ENCODE assay signal across 8 cellular contexts in genomic region chr1:180230416-180230790, GRCh38. TPM values are rescaled to one million over a fixed set of nuclear protein-coding genes. Genes with fewer than 3 reads are reported as not detected.
DNase-seq lines count a peak whose midpoint lies in the region; ATAC-seq, FAIRE-seq and TF ChIP-seq lines count a peak whose summit lies in the region.

No MANE protein-coding gene starts in this region.

- H3K27ac Mint-ChIP-seq in Calu3 (ENCODE audit: unreplicated experiment): no peak overlapping the region

- peak overlapping the region; percentile 46 for H3K4me3 ChIP-seq in bronchial epithelial cell (ENCODE audit: low read depth, low read length)
- H3K4me3 ChIP-seq in neural cell (ENCODE audit: low read length): peak overlapping the region; percentile 70

- H2AFZ ChIP-seq in neural cell (ENCODE audit: low read depth, low read length): no peak overlapping the region

- TF ChIP-seq CTCF in Calu3 (IDR thresholded peaks at IDR 0.05; ENCODE audit: unreplicated experiment) (no peak), bronchial epithelial cell (IDR thresholded peaks at IDR 0.05; ENCODE audit: insufficient read depth, low read length, severe bottlenecking) (no peak), neural cell (IDR thresholded peaks at IDR 0.05; ENCODE audit: poor library complexity, severe bottlenecking) (no peak)

- BruUV-seq in Calu3 (replicated peaks; lab: Mats Ljungman, UMichigan): no TSS peak

- no peaks in the 10 kb centered on the region for H3F3A ChIP-seq in neural cell (ENCODE audit: insufficient read depth, low read length, poor library complexity, severe bottlenecking)

- peak overlapping the region; percentile 65 for H3K4me2 ChIP-seq in neural cell (ENCODE audit: low read length)

- H3K27me3 Mint-ChIP-seq in Calu3 (ENCODE audit: unreplicated experiment): peaks cover 78% of the 10 kb centered on the region

- H3K27me3 ChIP-seq in bronchial epithelial cell (ENCODE audit: control insufficient read depth, insufficient read depth, low read length) (peaks cover 62% of the 10 kb centered on the region), neural cell (ENCODE audit: insufficient read depth, low read depth, low read length) (peaks cover 99% of the 10 kb centered on the region)

- H3K9ac ChIP-seq in neural cell (ENCODE audit: low read length): peak overlapping the region; percentile 13

- TF ChIP-seq EP300 in Ishikawa (IDR thresholded peaks at IDR 0.05; ENCODE audit: borderline replicate concordance) (no peak), neural cell (conservative IDR thresholded peaks at IDR 0.05; ENCODE audit: poor library complexity, severe bottlenecking) (no peak)

- DNase-seq in Calu3: peak; percentile 13
- DNase-seq in bronchial epithelial cell (ENCODE audit: low read depth): no peak
- no peak for DNase-seq in NCI-H510A (lab: John Stamatoyannopoulos, UW)
- no peak for DNase-seq in kidney tubule cell (ENCODE audit: low spot score)
- no peak for DNase-seq in NCI-H2196 treated with DMSO at 0.1 percent for 48 hours (lab: John Stamatoyannopoulos, UW; ENCODE audit: unreplicated experiment)

- H3K36me3 ChIP-seq in bronchial epithelial cell (ENCODE audit: control insufficient read depth, insufficient read depth, low read length): no peaks in the 10 kb centered on the region
- H3K36me3 ChIP-seq in neural cell (ENCODE audit: insufficient read depth, low read length): no peaks in the 10 kb centered on the region

- peaks cover 15% of the 10 kb centered on the region for H3K4me1 Mint-ChIP-seq in Calu3 (ENCODE audit: low read depth, unreplicated experiment)

- no peak for FAIRE-seq in bronchial epithelial cell (lab: Jason Lieb, UNC)

- CTCF ChIA-PET in Calu3 (lab: Charles Lee): interaction anchor here (0.7 to 1.0 kb wide), 2 partner anchors 73 to 131 kb away, joined by 3 to 4 read pairs; no protein-coding TSS in a partner anchor

- ATAC-seq in GM21737 (IDR thresholded peaks at IDR 0.05; ENCODE audit: unreplicated experiment): no peak

- TF ChIP-seq RAD21 in Ishikawa (IDR thresholded peaks at IDR 0.05; ENCODE audit: low read depth): no peak
- TF ChIP-seq RAD21 in neural cell (conservative IDR thresholded peaks at IDR 0.05): no peak

- peak overlapping the region; percentile 79 for H3K4me3 Mint-ChIP-seq in Calu3 (ENCODE audit: low read depth, unreplicated experiment)

- no peaks in the 10 kb centered on the region for H3K79me2 ChIP-seq in neural cell (replicated peaks; ENCODE audit: insufficient read depth, low read length)

- no peaks in the 10 kb centered on the region for H3K9me2 ChIP-seq in neural cell (ENCODE audit: insufficient read depth, low read length)

- H3K27ac ChIP-seq in neural cell (ENCODE audit: low read length): no peak overlapping the region

- H3K36me3 Mint-ChIP-seq in Calu3 (ENCODE audit: insufficient read depth, unreplicated experiment): peaks cover 36% of the 10 kb centered on the region

- H3K9me3 Mint-ChIP-seq in Calu3 (ENCODE audit: low read depth, unreplicated experiment): no peaks in the 10 kb centered on the region

- H3K9me3 ChIP-seq in neural cell (ENCODE audit: low read length): no peaks in the 10 kb centered on the region

- peaks cover 3% of the 10 kb centered on the region for H4K20me1 ChIP-seq in neural cell (ENCODE audit: insufficient read depth)

- intact Hi-C loops in Calu3 (cut with micrococcal nuclease; ENCODE audit: unreplicated experiment): no loop called here

TF ChIP-seq in Ishikawa, 13 proteins besides CTCF, POLR2A, EP300 and RAD21 (continues in another document):
- TF ChIP-seq, protein P1, sequence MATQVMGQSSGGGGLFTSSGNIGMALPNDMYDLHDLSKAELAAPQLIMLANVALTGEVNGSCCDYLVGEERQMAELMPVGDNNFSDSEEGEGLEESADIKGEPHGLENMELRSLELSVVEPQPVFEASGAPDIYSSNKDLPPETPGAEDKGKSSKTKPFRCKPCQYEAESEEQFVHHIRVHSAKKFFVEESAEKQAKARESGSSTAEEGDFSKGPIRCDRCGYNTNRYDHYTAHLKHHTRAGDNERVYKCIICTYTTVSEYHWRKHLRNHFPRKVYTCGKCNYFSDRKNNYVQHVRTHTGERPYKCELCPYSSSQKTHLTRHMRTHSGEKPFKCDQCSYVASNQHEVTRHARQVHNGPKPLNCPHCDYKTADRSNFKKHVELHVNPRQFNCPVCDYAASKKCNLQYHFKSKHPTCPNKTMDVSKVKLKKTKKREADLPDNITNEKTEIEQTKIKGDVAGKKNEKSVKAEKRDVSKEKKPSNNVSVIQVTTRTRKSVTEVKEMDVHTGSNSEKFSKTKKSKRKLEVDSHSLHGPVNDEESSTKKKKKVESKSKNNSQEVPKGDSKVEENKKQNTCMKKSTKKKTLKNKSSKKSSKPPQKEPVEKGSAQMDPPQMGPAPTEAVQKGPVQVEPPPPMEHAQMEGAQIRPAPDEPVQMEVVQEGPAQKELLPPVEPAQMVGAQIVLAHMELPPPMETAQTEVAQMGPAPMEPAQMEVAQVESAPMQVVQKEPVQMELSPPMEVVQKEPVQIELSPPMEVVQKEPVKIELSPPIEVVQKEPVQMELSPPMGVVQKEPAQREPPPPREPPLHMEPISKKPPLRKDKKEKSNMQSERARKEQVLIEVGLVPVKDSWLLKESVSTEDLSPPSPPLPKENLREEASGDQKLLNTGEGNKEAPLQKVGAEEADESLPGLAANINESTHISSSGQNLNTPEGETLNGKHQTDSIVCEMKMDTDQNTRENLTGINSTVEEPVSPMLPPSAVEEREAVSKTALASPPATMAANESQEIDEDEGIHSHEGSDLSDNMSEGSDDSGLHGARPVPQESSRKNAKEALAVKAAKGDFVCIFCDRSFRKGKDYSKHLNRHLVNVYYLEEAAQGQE (IDR thresholded peaks at IDR 0.05; ENCODE audit: low read depth): no peak
- TF ChIP-seq CREB1 (IDR thresholded peaks at IDR 0.05; ENCODE audit: low read depth): no peak
- no peak for TF ChIP-seq TEAD4 (IDR thresholded peaks at IDR 0.05)
- TF ChIP-seq TAF1 (IDR thresholded peaks at IDR 0.05; ENCODE audit: low read depth): no peak
- no peak for TF ChIP-seq YY1 (IDR thresholded peaks at IDR 0.05; ENCODE audit: low read depth)
- 0 out of 2 replicates have a peak, but pooled peaks have one; percentile 37 for TF ChIP-seq TCF12 (IDR thresholded peaks at IDR 0.05; ENCODE audit: low read depth)
- TF ChIP-seq FOXM1 (IDR thresholded peaks at IDR 0.05; ENCODE audit: borderline replicate concordance, low read depth): no peak
- TF ChIP-seq, protein P2, sequence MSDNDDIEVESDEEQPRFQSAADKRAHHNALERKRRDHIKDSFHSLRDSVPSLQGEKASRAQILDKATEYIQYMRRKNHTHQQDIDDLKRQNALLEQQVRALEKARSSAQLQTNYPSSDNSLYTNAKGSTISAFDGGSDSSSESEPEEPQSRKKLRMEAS (IDR thresholded peaks at IDR 0.05): no peak; the same call in 1 of the 2 replicates

TF ChIP-seq in neural cell, 6 proteins besides CTCF, POLR2A, EP300 and RAD21:
- TF ChIP-seq SMC3 (conservative IDR thresholded peaks at IDR 0.05; ENCODE audit: poor library complexity) (no peak), TAF1 (IDR thresholded peaks at IDR 0.05; ENCODE audit: low read depth) (no peak), POLR2AphosphoS5 (IDR thresholded peaks at IDR 0.05) (no peak), MXI1 (conservative IDR thresholded peaks at IDR 0.05; ENCODE audit: poor library complexity, severe bottlenecking) (no peak), EZH2 (IDR thresholded peaks at IDR 0.05; ENCODE audit: borderline replicate concordance, insufficient read depth, low read length, poor library complexity, severe bottlenecking) (no peak)
- TF ChIP-seq, protein P1 (IDR thresholded peaks at IDR 0.05; ENCODE audit: borderline replicate concordance): no peak

RNA-seq across cellular contexts. Expression of gene LHX4, which starts 0.3 kb away (rescaled TPM):
- 0.05 and 0.19 TPM in 2 replicates for total RNA-seq in Calu3 (2022)
- total RNA-seq in bronchial epithelial cell: under 0.01 TPM in 2 replicates
- not detected in 2 replicates for polyA plus RNA-seq in neural cell
- not detected in 2 replicates for polyA minus RNA-seq in neural cell
